8 cellular contexts compared by ENCODE assay signal in genomic region chr22:42294034-42294985, GRCh38. TPM values are rescaled to one million over a fixed set of nuclear protein-coding genes. Genes with fewer than 3 reads are reported as not detected.
DNase-seq lines count a peak whose midpoint lies in the region; ATAC-seq and TF ChIP-seq lines count a peak whose summit lies in the region.

No MANE protein-coding gene starts in this region.

- H3K4me3 Mint-ChIP-seq in HFFc6: no peak overlapping the region

- POLR2A ChIA-PET in GM10248 (lab: Yijun Ruan, JAX): no interaction called here

- H3K9me3 Mint-ChIP-seq in HFFc6: no peaks in the 10 kb centered on the region

- H3K27ac Mint-ChIP-seq in HFFc6: no peak overlapping the region

- no peaks in the 10 kb centered on the region for H3K36me3 Mint-ChIP-seq in HFFc6 (ENCODE audit: low read depth)

- peaks cover 21% of the 10 kb centered on the region for H3K27me3 Mint-ChIP-seq in HFFc6 (ENCODE audit: insufficient read depth)

- DNase-seq in AG08396 (ENCODE audit: low spot score) (peak; percentile 89), HFFc6 (peak; percentile 33), UCSD-AML1 (lab: John Stamatoyannopoulos, UW; ENCODE audit: unreplicated experiment) (peak; percentile 35), glomerular visceral epithelial cell (ENCODE audit: extremely low spot score) (peak; percentile 31), GM10248 (ENCODE audit: extremely low spot score) (no peak), KG1 (lab: John Stamatoyannopoulos, UW) (no peak)

- no peak for ATAC-seq in HG03025 (IDR thresholded peaks at IDR 0.05; ENCODE audit: low FRiP score, unreplicated experiment)
- no peak for ATAC-seq in HG03571 (IDR thresholded peaks at IDR 0.05; ENCODE audit: unreplicated experiment)

- no peaks in the 10 kb centered on the region for H3K4me1 Mint-ChIP-seq in HFFc6 (ENCODE audit: low read depth)

- CTCF ChIA-PET in GM10248 (lab: Yijun Ruan, JAX): no interaction called here

- no peak for TF ChIP-seq CTCF in HFFc6 (IDR thresholded peaks at IDR 0.05)
- no peak for TF ChIP-seq CTCF in GM10248 (IDR thresholded peaks at IDR 0.05; ENCODE audit: control extremely low read depth, extremely low read depth, low read depth, missing control alignments)

RNA-seq across cellular contexts. Expression of gene TCF20, which starts 23.9 kb away (rescaled TPM):
- total RNA-seq in HFFc6 (2021; fragmentation: NEBNext Ultra II Directional; extraction: Animal tissue kit (Norgen Biotek cat#: 25700)): 10 to 100 TPM; 26.7 to 33.4 (median 30.1) TPM

Comparison
In these comparisons a context has a peak if more than half of its experiments do, and no peak if none do; other contexts are left out.
1. DNase-seq: peak in AG08396 (single experiment), HFFc6 (single experiment), UCSD-AML1 (single experiment) and glomerular visceral epithelial cell (single experiment); none in GM10248 (single experiment) and KG1 (single experiment).